Comparison of ENCODE assay signal across 8 cellular contexts in genomic region chr11:67400251-67400941, GRCh38. TPM values are rescaled to one million over a fixed set of nuclear protein-coding genes. Genes with fewer than 3 reads are reported as not detected.
DNase-seq lines count a peak whose midpoint lies in the region; ATAC-seq and TF ChIP-seq lines count a peak whose summit lies in the region.

No MANE protein-coding gene starts in this region.

- H3K4me1 ChIP-seq in colonic mucosa (peaks cover 14% of the 10 kb centered on the region), muscle layer of colon (ENCODE audit: insufficient read depth, low read length) (peaks cover 23% of the 10 kb centered on the region)

- intact Hi-C loops in colonic mucosa (cut with DNase I), result no loop called here

- peak overlapping the region; percentile 96 to 97 for H3K9ac ChIP-seq in colonic mucosa (ENCODE audit: low read depth in 2 of 2, low read length in 2 of 2)
- peak overlapping the region; percentile 79 for H3K9ac ChIP-seq in muscle layer of colon (ENCODE audit: low read length)

- peak overlapping the region; percentile 86 for H3K4me3 ChIP-seq in AG04449 (ENCODE audit: low read depth, low read length)
- peak overlapping the region; percentile 90 for H3K4me3 ChIP-seq in NB4 (ENCODE audit: low read depth, low read length)
- H3K4me3 ChIP-seq in colonic mucosa, result peak overlapping the region; percentile 94
- peak overlapping the region; percentile 66 to 81 for H3K4me3 ChIP-seq in muscle layer of colon (ENCODE audit: low read depth in 1 of 2, low read length in 2 of 2)

- TF ChIP-seq POLR2A in NB4 (IDR thresholded peaks at IDR 0.05; ENCODE audit: extremely low read depth, insufficient read length), result no peak

- TF ChIP-seq CTCF in AG04449 (IDR thresholded peaks at IDR 0.05; ENCODE audit: insufficient read depth, low read length, missing control alignments) (no peak), NB4 (IDR thresholded peaks at IDR 0.05; ENCODE audit: low read depth, low read length) (no peak), colonic mucosa (IDR thresholded peaks at IDR 0.05) (no peak)

- DNase-seq in AG04449 (ENCODE audit: low read depth, low spot score) (no peak), NB4 (ENCODE audit: low read depth) (peak; percentile 58), colonic mucosa (peak; percentile 53), NCI-H345 treated with DMSO at 0.1 percent for 48 hours (lab: John Stamatoyannopoulos, UW; ENCODE audit: unreplicated experiment) (no peak)

- POLR2A ChIA-PET in AG04449 (lab: Yijun Ruan, JAX), result interaction anchor here (0.6 to 2.4 kb wide), 4 partner anchors 9 to 45 kb away, joined by 3 to 31 read pairs (median 5); partner anchors contain the start of gene RAD9A

- H3K9me3 ChIP-seq in colonic mucosa (no peaks in the 10 kb centered on the region), muscle layer of colon (ENCODE audit: low read length) (no peaks in the 10 kb centered on the region)

- ATAC-seq in GM18861 (IDR thresholded peaks at IDR 0.05; ENCODE audit: unreplicated experiment) (no peak), HG03520 (IDR thresholded peaks at IDR 0.05; ENCODE audit: unreplicated experiment) (no peak), GM19455 (IDR thresholded peaks at IDR 0.05; ENCODE audit: unreplicated experiment) (no peak)

- H3K36me3 ChIP-seq in colonic mucosa (peaks cover 17% of the 10 kb centered on the region), muscle layer of colon (ENCODE audit: insufficient read depth, low read length) (peaks cover 22% of the 10 kb centered on the region)

- H3K27ac ChIP-seq in colonic mucosa (peak overlapping the region; percentile 92), muscle layer of colon (ENCODE audit: low read depth, low read length) (peak overlapping the region; percentile 97)

- CTCF ChIA-PET in AG04449 (lab: Yijun Ruan, JAX), result interaction anchor here (0.7 to 47.5 kb wide), 13 partner anchors 9 to 138 kb away, joined by 3 to 2108 read pairs (median 8); partner anchors contain the start of genes CARNS1, CDK2AP2, CLCF1 and PITPNM1

- no peaks in the 10 kb centered on the region for H3K27me3 ChIP-seq in colonic mucosa
- H3K27me3 ChIP-seq in muscle layer of colon (ENCODE audit: control insufficient read depth in 1 of 2, insufficient read depth in 2 of 2, low read length in 2 of 2), result peaks cover 0 to 16% of the 10 kb centered on the region in 2 donors

RNA-seq across cellular contexts. Expression of gene PPP1CA, which starts 1.3 kb away (rescaled TPM):
- 100 to 1,000 TPM; 242 to 280 TPM for total RNA-seq in colonic mucosa

RNA-seq across cellular contexts. Expression of gene TBC1D10C, which starts 3.5 kb away (rescaled TPM):
- 1 to 10 TPM; 3.9 to 5.2 TPM for total RNA-seq in colonic mucosa

RNA-seq across cellular contexts. Expression of gene RAD9A, which starts 8.6 kb away (rescaled TPM):
- 10 to 100 TPM; 21.8 to 35.1 TPM for total RNA-seq in colonic mucosa

RNA-seq across cellular contexts. Expression of gene CARNS1, which starts 15.1 kb away (rescaled TPM):
- under 1 TPM; 0.20 to 0.32 TPM for total RNA-seq in colonic mucosa

RNA-seq across cellular contexts. Expression of gene CLCF1, which starts 27.0 kb away (rescaled TPM):
- total RNA-seq in colonic mucosa, result 1 to 10 TPM; 1.7 to 4.0 TPM

Comparison
In these comparisons a context has a peak if more than half of its experiments do, and no peak if none do; other contexts are left out.
1. DNase-seq: peak in NB4 (single experiment) and colonic mucosa (single experiment); none in AG04449 (single experiment) and NCI-H345 treated with DMSO at 0.1 percent for 48 hours (single experiment).
2. Peak in every context shown above with its lines, with median percentiles within 50 percentile points of each other: H3K4me3 ChIP-seq.